22 cellular contexts compared by ENCODE assay signal in the genomic region with DNA sequence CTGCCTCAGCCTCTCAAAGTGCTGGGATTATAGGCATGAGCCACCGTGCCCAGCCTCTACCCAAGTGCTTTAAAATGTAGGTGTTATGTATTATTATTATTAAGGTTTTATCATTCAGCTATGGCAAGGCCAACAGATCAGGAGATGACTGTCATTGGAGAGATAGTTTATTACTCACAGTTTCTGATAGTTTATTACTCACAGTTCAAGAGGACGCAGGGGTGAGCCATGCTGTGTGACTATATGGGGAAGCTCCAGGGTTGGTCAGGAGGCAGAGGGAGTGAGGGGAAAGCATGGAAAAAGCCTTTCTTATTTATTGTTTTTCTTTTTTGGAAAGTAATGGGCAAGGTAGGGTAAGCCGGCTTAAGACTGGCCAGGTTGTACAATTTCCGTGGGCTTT. TPM values are rescaled to one million over a fixed set of nuclear protein-coding genes. Genes with fewer than 3 reads are reported as not detected.
"Had no signal": no experiment of that assay in that cellular context is flagged by ENCODE, and none has a peak within 500 bp of the region (broad histone marks: within the 10 kb centered on the region; RNA-seq: fewer than 3 reads in every experiment).

No MANE protein-coding gene starts in this region.

- DNase-seq: activated CD4-positive, alpha-beta T cell treated with anti-CD3 and anti-CD28 coated beads for 1 hour; activated CD4-positive, alpha-beta T cell treated with anti-CD3 and anti-CD28 coated beads, Interleukin-2, amount 10 ng/mL, durations not matched to agents 24 days and 14 days; activated CD4-positive, alpha-beta T cell treated with anti-CD3 and anti-CD28 coated beads, Interleukin-2, amount 50 U/mL, for 48 hours; activated CD8-positive, alpha-beta memory T cell treated with anti-CD3 and anti-CD28 coated beads, Interleukin-2, amount 10 ng/mL, durations not matched to agents 7 days and 5 days; activated gamma-delta T cell; activated naive CD4-positive, alpha-beta T cell treated with anti-CD3 and anti-CD28 coated beads, Interleukin-2, amount 10 ng/mL, durations not matched to agents 7 days and 5 days; activated naive CD8-positive, alpha-beta T cell treated with anti-CD3 and anti-CD28 coated beads for 36 hours; activated T-cell treated with anti-CD3 and anti-CD28 coated beads, Interleukin-2, amount 50 U/mL, for 24 hours; brain microvascular endothelial cell; caudate nucleus; NCI-H1105 treated with DMSO at 0.1 percent for 48 hours; NCI-H146; NCI-H1930; NCI-H2171; NCI-H226; NCI-H526; NCI-H82; SHP77 had no signal

RNA-seq across cellular contexts. Expression of a gene that starts 25.4 kb away (rescaled TPM):
- total RNA-seq: OCI-LY7 had no signal

RNA-seq across cellular contexts. Expression of a gene that starts 51.8 kb away (rescaled TPM):
- total RNA-seq: activated CD4-positive, alpha-beta T cell treated with anti-CD3 and anti-CD28 coated beads, Interleukin-2, amount 10 ng/mL, durations not matched to agents 24 days and 14 days; activated CD8-positive, alpha-beta memory T cell treated with anti-CD3 and anti-CD28 coated beads, Interleukin-2, amount 10 ng/mL, durations not matched to agents 7 days and 5 days; activated naive CD8-positive, alpha-beta T cell treated with anti-CD3 and anti-CD28 coated beads for 36 hours; NCI-H460; OCI-LY7; SK-MEL-5; WTC11 had no signal
